ENCODE assay signal across 25 cellular contexts in genomic region chr5:147735621-147736125, GRCh38.
"Had no signal": no experiment of that assay in that cellular context is flagged by ENCODE, and none has a peak within 500 bp of the region (broad histone marks: within the 10 kb centered on the region; RNA-seq: fewer than 3 reads in every experiment).

No MANE protein-coding gene starts in this region.

- H3K4me1 Mint-ChIP-seq: activated CD4-positive, alpha-beta memory T cell treated with anti-CD3 and anti-CD28 coated beads, Interleukin-2, amount 10 ng/mL, durations not matched to agents 7 days and 5 days; activated CD4-positive, alpha-beta T cell treated with anti-CD3 and anti-CD28 coated beads for 36 hours; activated T-helper 17 cell treated with anti-CD3 and anti-CD28 coated beads, Interleukin-2, amount 50 U/mL, for 72 hours had no signal

- H3K27ac ChIP-seq: Peyer's patch, RWPE1, SJCRH30, VCaP had no signal

- H3K27ac Mint-ChIP-seq: activated CD4-positive, alpha-beta memory T cell treated with anti-CD3 and anti-CD28 coated beads, Interleukin-2, amount 10 ng/mL, durations not matched to agents 7 days and 5 days; activated CD4-positive, alpha-beta T cell treated with anti-CD3 and anti-CD28 coated beads for 36 hours; activated naive CD4-positive, alpha-beta T cell treated with anti-CD3 and anti-CD28 coated beads for 36 hours; activated naive CD8-positive, alpha-beta T cell; activated T-helper 17 cell treated with anti-CD3 and anti-CD28 coated beads, Interleukin-2, amount 50 U/mL, for 72 hours; T-helper 1 cell treated with Interleukin-12 subunit alpha and Interleukin-12 subunit beta and Interleukin-4 antibody, amounts not matched to agents 30 μg/mL and 1 μg/mL, for 36 hours had no signal

- H3K36me3 Mint-ChIP-seq: activated naive CD8-positive, alpha-beta T cell had no signal

- H3K4me3 ChIP-seq: Peyer's patch, SJCRH30 had no signal

- H3K36me3 ChIP-seq: Peyer's patch had no signal

- H3K9me3 ChIP-seq: Peyer's patch had no signal

- DNase-seq: activated CD4-positive, alpha-beta memory T cell treated with anti-CD3 and anti-CD28 coated beads, Interleukin-2, amount 10 ng/mL, durations not matched to agents 7 days and 5 days; activated CD4-positive, alpha-beta T cell treated with anti-CD3 and anti-CD28 coated beads for 36 hours; activated CD4-positive, alpha-beta T cell treated with anti-CD3 and anti-CD28 coated beads, Interleukin-2, amount 50 U/mL, for 1 hour; activated gamma-delta T cell; activated naive CD4-positive, alpha-beta T cell treated with anti-CD3 and anti-CD28 coated beads for 36 hours; activated T-cell treated with anti-CD3 and anti-CD28 coated beads for 4 hours; activated T-cell treated with anti-CD3 and anti-CD28 coated beads, Interleukin-2, amount 50 U/mL, for 48 hours; amygdala; Karpas-422; NCI-H1048; NCI-H1930; NCI-H2171; NCI-H2227 treated with DMSO at 0.1 percent for 48 hours; NCI-H446 treated with DMSO at 0.1 percent for 48 hours; NCI-H524 treated with DMSO at 0.1 percent for 48 hours; Peyer's patch; Right ventricle myocardium superior; SJCRH30 had no signal

- H3K4me3 Mint-ChIP-seq: activated CD4-positive, alpha-beta memory T cell treated with anti-CD3 and anti-CD28 coated beads, Interleukin-2, amount 10 ng/mL, durations not matched to agents 7 days and 5 days; activated CD4-positive, alpha-beta T cell treated with anti-CD3 and anti-CD28 coated beads for 36 hours; activated naive CD4-positive, alpha-beta T cell treated with anti-CD3 and anti-CD28 coated beads for 36 hours; activated naive CD8-positive, alpha-beta T cell; activated T-helper 17 cell treated with anti-CD3 and anti-CD28 coated beads, Interleukin-2, amount 50 U/mL, for 72 hours; brain; central memory CD8-positive, alpha-beta T cell; T-helper 1 cell treated with Interleukin-12 subunit alpha and Interleukin-12 subunit beta and Interleukin-4 antibody, amounts not matched to agents 30 μg/mL and 1 μg/mL, for 36 hours had no signal

- H3K27me3 ChIP-seq: Peyer's patch, SJCRH30 had no signal

- H3K4me1 ChIP-seq: Peyer's patch, SJCRH30 had no signal

- H3K27me3 Mint-ChIP-seq: activated CD4-positive, alpha-beta memory T cell treated with anti-CD3 and anti-CD28 coated beads, Interleukin-2, amount 10 ng/mL, durations not matched to agents 7 days and 5 days; activated CD4-positive, alpha-beta T cell treated with anti-CD3 and anti-CD28 coated beads for 36 hours; activated naive CD8-positive, alpha-beta T cell; activated T-helper 17 cell treated with anti-CD3 and anti-CD28 coated beads, Interleukin-2, amount 50 U/mL, for 72 hours; brain; central memory CD8-positive, alpha-beta T cell had no signal

- ATAC-seq: activated CD4-positive, alpha-beta T cell treated with anti-CD3 and anti-CD28 coated beads for 36 hours; activated T-helper 17 cell treated with anti-CD3 and anti-CD28 coated beads, Interleukin-2, amount 50 U/mL, for 72 hours had no signal

- H3K9me3 Mint-ChIP-seq: activated CD4-positive, alpha-beta memory T cell treated with anti-CD3 and anti-CD28 coated beads, Interleukin-2, amount 10 ng/mL, durations not matched to agents 7 days and 5 days; central memory CD8-positive, alpha-beta T cell had no signal
